ENCODE assay signal across 12 cellular contexts in the genomic region with DNA sequence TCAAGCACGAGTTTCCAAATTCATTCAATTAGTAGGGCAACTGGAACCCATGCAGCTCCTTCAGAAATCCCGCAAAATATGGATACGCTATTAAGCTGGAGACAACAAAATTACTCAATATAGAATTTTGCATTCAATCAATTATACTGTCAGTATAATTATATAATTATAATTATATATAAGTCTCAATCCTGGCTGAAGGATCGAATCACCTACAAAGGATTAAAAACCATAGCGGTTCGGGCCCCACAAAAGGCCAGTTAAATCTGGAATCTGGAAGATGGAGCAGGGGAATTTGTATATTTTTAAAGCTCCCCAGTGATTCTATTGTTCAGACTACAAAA.
"Had no signal": no experiment of that assay in that cellular context is flagged by ENCODE, and none has a peak within 500 bp of the region (broad histone marks: within the 10 kb centered on the region; RNA-seq: fewer than 3 reads in every experiment).

No MANE protein-coding gene starts in this region.

- H3K9me3 ChIP-seq: adrenal gland, body of pancreas, lower lobe of right lung, tibial artery, uterus had no signal

- H3K27me3 ChIP-seq: adrenal gland, body of pancreas, uterus had no signal

- H3K4me3 Mint-ChIP-seq: central memory CD8-positive, alpha-beta T cell; dendritic cell treated with granulocyte-macrophage colony-stimulating factor and Interleukin-4, amounts not matched to agents 40 ng/mL and 50 ng/mL, for 4 days; immature natural killer cell; naive thymus-derived CD4-positive, alpha-beta T cell; stimulated activated effector memory CD8-positive, alpha-beta T cell treated with anti-CD3 and anti-CD28 coated beads, Interleukin-12 subunit alpha, Interleukin-12 subunit beta, amount 100 ng/mL, for 72 hours had no signal

- H3K27ac ChIP-seq: adrenal gland, body of pancreas, lower lobe of right lung, tibial artery, uterus had no signal

- DNase-seq: immature natural killer cell had no signal

- H3K4me3 ChIP-seq: adrenal gland, body of pancreas, lower lobe of right lung, tibial artery, uterus had no signal

- H3K36me3 Mint-ChIP-seq: immature natural killer cell; naive thymus-derived CD4-positive, alpha-beta T cell; stimulated activated effector memory CD8-positive, alpha-beta T cell treated with anti-CD3 and anti-CD28 coated beads, Interleukin-12 subunit alpha, Interleukin-12 subunit beta, amount 100 ng/mL, for 72 hours had no signal

- H3K36me3 ChIP-seq: adrenal gland, lower lobe of right lung, tibial artery, uterus had no signal

- H3K27ac Mint-ChIP-seq: activated T-helper 2 cell treated with anti-CD3 and anti-CD28 coated beads, Interferon-gamma antibody, Interleukin-2, Interleukin-4, amounts not matched to agents 10 μg/mL and 5 μg/mL and 100 μg/mL, durations not matched to agents 14 hours and 24 hours and 36 hours; dendritic cell treated with granulocyte-macrophage colony-stimulating factor and Interleukin-4, amounts not matched to agents 40 ng/mL and 50 ng/mL, for 4 days; immature natural killer cell; naive thymus-derived CD4-positive, alpha-beta T cell; progenitor cell of endocrine pancreas; stimulated activated effector memory CD8-positive, alpha-beta T cell treated with anti-CD3 and anti-CD28 coated beads, Interleukin-12 subunit alpha, Interleukin-12 subunit beta, amount 100 ng/mL, for 72 hours had no signal

- H3K9me3 Mint-ChIP-seq: activated T-helper 2 cell treated with anti-CD3 and anti-CD28 coated beads, Interferon-gamma antibody, Interleukin-2, Interleukin-4, amounts not matched to agents 10 μg/mL and 5 μg/mL and 100 μg/mL, durations not matched to agents 14 hours and 24 hours and 36 hours; central memory CD8-positive, alpha-beta T cell; dendritic cell treated with granulocyte-macrophage colony-stimulating factor and Interleukin-4, amounts not matched to agents 40 ng/mL and 50 ng/mL, for 4 days; immature natural killer cell; naive thymus-derived CD4-positive, alpha-beta T cell; stimulated activated effector memory CD8-positive, alpha-beta T cell treated with anti-CD3 and anti-CD28 coated beads, Interleukin-12 subunit alpha, Interleukin-12 subunit beta, amount 100 ng/mL, for 72 hours had no signal
